Comparison of ENCODE assay signal across 28 cellular contexts in genomic region chr17:10741416-10742140, GRCh38. TPM values are rescaled to one million over a fixed set of nuclear protein-coding genes. Genes with fewer than 3 reads are reported as not detected.
"Had no signal": no experiment of that assay in that cellular context is flagged by ENCODE, and none has a peak within 500 bp of the region (broad histone marks: within the 10 kb centered on the region; RNA-seq: fewer than 3 reads in every experiment).

No MANE protein-coding gene starts in this region.

- H3K4me1 ChIP-seq: breast epithelium had no signal

- H3K9me3 ChIP-seq: body of pancreas, breast epithelium had no signal

- H3K4me3 ChIP-seq: body of pancreas, breast epithelium, PC-9 had no signal

- DNase-seq: activated CD4-positive, alpha-beta T cell treated with anti-CD3 and anti-CD28 coated beads for 36 hours; activated CD4-positive, alpha-beta T cell treated with anti-CD3 and anti-CD28 coated beads, Interleukin-2, amount 10 ng/mL, durations not matched to agents 7 days and 5 days; activated CD4-positive, alpha-beta T cell treated with anti-CD3 and anti-CD28 coated beads, Interleukin-2, amount 50 U/mL, for 48 hours; activated CD8-positive, alpha-beta T cell treated with anti-CD3 and anti-CD28 coated beads, Interleukin-2, amount 10 ng/mL, durations not matched to agents 7 days and 5 days; activated gamma-delta T cell; activated naive CD4-positive, alpha-beta T cell treated with Interleukin-2 at 50 U/mL for 16 hours; activated naive CD8-positive, alpha-beta T cell treated with anti-CD3 and anti-CD28 coated beads, Interleukin-2, amount 10 ng/mL, durations not matched to agents 7 days and 5 days; activated T-cell treated with anti-CD3 and anti-CD28 coated beads, Interleukin-2, amount 50 U/mL, for 24 hours; body of pancreas; NCI-H1092 treated with DMSO at 0.1 percent for 48 hours; NCI-H1417; NCI-H146; NCI-H187; NCI-H2029 treated with DMSO at 0.1 percent for 48 hours; NCI-H2107; NCI-H2171; NCI-H510A; NCI-H526; NCI-H748 treated with DMSO at 0.1 percent for 48 hours; NK-92 treated with Interleukin-12 subunit alpha and Interleukin-12 subunit beta, amount 100 ng/mL, for 24 hours; PC-9; SIG-M5; T-cell; T-helper 2 cell; T-helper 9 cell had no signal

- H3K27me3 ChIP-seq: body of pancreas, breast epithelium had no signal

- H3K36me3 ChIP-seq: breast epithelium had no signal

- H3K27ac ChIP-seq: body of pancreas, breast epithelium, KMS-11, PC-9, RWPE1 had no signal

RNA-seq across cellular contexts. Expression of gene TMEM220, which starts 11.8 kb away (rescaled TPM):
- total RNA-seq: PC-9 had no signal
